13 cellular contexts compared by ENCODE assay signal in genomic region chr1:40390857-40391256, GRCh38. TPM values are rescaled to one million over a fixed set of nuclear protein-coding genes. Genes with fewer than 3 reads are reported as not detected.
DNase-seq lines count a peak whose midpoint lies in the region; ATAC-seq and TF ChIP-seq lines count a peak whose summit lies in the region.
"Had no signal": no experiment of that assay in that cellular context is flagged by ENCODE, and none has a peak within 500 bp of the region (broad histone marks: within the 10 kb centered on the region; RNA-seq: fewer than 3 reads in every experiment).

No MANE protein-coding gene starts in this region.

- no peaks in the 10 kb centered on the region for H3K27me3 Mint-ChIP-seq in naive B cell
- H3K27me3 Mint-ChIP-seq: brain had no signal

- TF ChIP-seq CTCF in left ventricle myocardium inferior (IDR thresholded peaks at IDR 0.05; ENCODE audit: borderline replicate concordance) (no peak), body of pancreas (IDR thresholded peaks at IDR 0.05) (no peak)

- H3K4me3 Mint-ChIP-seq in naive B cell: peak overlapping the region; percentile 38 to 94 (median 71)
- H3K4me3 Mint-ChIP-seq: brain had no signal

- peaks cover 29 to 41% of the 10 kb centered on the region in 2 donors for H3K36me3 Mint-ChIP-seq in naive B cell

- H3K36me3 ChIP-seq in left ventricle myocardium inferior (peaks cover 8% of the 10 kb centered on the region), body of pancreas (replicated peaks in 1 of 2; ENCODE audit: insufficient read depth in 1 of 2, low read depth in 2 of 2) (no peaks in the 10 kb centered on the region), urinary bladder (ENCODE audit: insufficient read depth) (no peaks in the 10 kb centered on the region)

- H3K4me3 ChIP-seq in left ventricle myocardium inferior: no peak overlapping the region
- H3K4me3 ChIP-seq in body of pancreas: no peak overlapping the region
- H3K4me3 ChIP-seq in urinary bladder (ENCODE audit: low read depth, low read length): no peak overlapping the region
- H3K4me3 ChIP-seq: SK-N-MC had no signal

- H3K9me3 ChIP-seq in left ventricle myocardium inferior (replicated peaks) (no peaks in the 10 kb centered on the region), body of pancreas (no peaks in the 10 kb centered on the region)

- DNase-seq in left ventricle myocardium inferior (no peak), Right ventricle myocardium inferior (ENCODE audit: missing footprints) (no peak), body of pancreas (no peak), naive B cell (no peak), MV-4-11 (lab: John Stamatoyannopoulos, UW) (no peak), NCI-H146 treated with DMSO at 0.1 percent for 48 hours (lab: John Stamatoyannopoulos, UW; ENCODE audit: unreplicated experiment) (no peak)
- DNase-seq: activated CD4-positive, alpha-beta T cell treated with anti-CD3 and anti-CD28 coated beads, Interleukin-2, amount 50 U/mL, for 48 hours; AML-193; GDM1 had no signal

- H3K4me1 Mint-ChIP-seq in naive B cell: peaks cover 65 to 94% (median 81%) of the 10 kb centered on the region in 3 donors

- H3K27ac ChIP-seq in left ventricle myocardium inferior (replicated peaks): peak overlapping the region; percentile 16
- H3K27ac ChIP-seq in body of pancreas: peak overlapping the region; percentile 6 to 86 (median 50)
- H3K27ac ChIP-seq in urinary bladder (ENCODE audit: low read depth): peak overlapping the region; percentile 78
- H3K27ac ChIP-seq: SK-N-MC had no signal

- intact Hi-C loops in left ventricle myocardium inferior (cut with micrococcal nuclease) (no loop called here), Right ventricle myocardium inferior (cut with DNase I) (no loop called here), body of pancreas (cut with DNase I) (no loop called here)

- no peak for TF ChIP-seq POLR2A in body of pancreas (IDR thresholded peaks at IDR 0.05)

- peak overlapping the region; percentile 94 to 98 (median 96) for H3K27ac Mint-ChIP-seq in naive B cell

- peaks cover 0 to 3% (median 0%) of the 10 kb centered on the region in 7 donors for H3K9me3 Mint-ChIP-seq in naive B cell
- H3K9me3 Mint-ChIP-seq: brain had no signal

- H3K27me3 ChIP-seq in left ventricle myocardium inferior (ENCODE audit: low read depth) (no peaks in the 10 kb centered on the region), body of pancreas (no peaks in the 10 kb centered on the region)

- ATAC-seq in Right ventricle myocardium inferior (no peak), body of pancreas (no peak), naive B cell (ENCODE audit: low read depth in 2 of 2) (no peak), HG03342 (IDR thresholded peaks at IDR 0.05; ENCODE audit: unreplicated experiment) (no peak)

- 89 to 94% methylated on average over 3 of the region's 3 CpGs for WGBS in body of pancreas, 2 donors
- 96% methylated on average over 3 of the region's 3 CpGs for WGBS in urinary bladder

- H3K4me1 ChIP-seq in left ventricle myocardium inferior: peaks cover 33% of the 10 kb centered on the region
- H3K4me1 ChIP-seq in body of pancreas: peaks cover 76% of the 10 kb centered on the region
- no peaks in the 10 kb centered on the region for H3K4me1 ChIP-seq in urinary bladder (ENCODE audit: insufficient read depth)

RNA-seq across cellular contexts. Expression of gene SMAP2, which starts 17.3 kb away (rescaled TPM):
- total RNA-seq in left ventricle myocardium inferior (15.0 TPM), Right ventricle myocardium inferior (16.3 TPM), body of pancreas (10 to 100 TPM; 21.4 to 24.6 TPM), urinary bladder (17.0 TPM)
- polyA plus RNA-seq in naive B cell (ENCODE audit: low read depth in 6 of 6) (100 to 1,000 TPM; 480 to 946 (median 649) TPM), urinary bladder (47.3 TPM)

RNA-seq across cellular contexts. Expression of gene ZFP69B, which starts 59.4 kb away (rescaled TPM):
- total RNA-seq in left ventricle myocardium inferior (1.1 TPM), Right ventricle myocardium inferior (1.2 TPM), body of pancreas (1 to 10 TPM in 1 of 2 donors, under 1 TPM in 1; 0.66 to 1.8 TPM), urinary bladder (6.6 TPM)
- polyA plus RNA-seq in naive B cell (ENCODE audit: low read depth in 6 of 6) (1 to 10 TPM in 5 of 6 donors, not detected in 1; 1.1 to 3.2 (median 2.0) TPM), urinary bladder (0.89 TPM)

Comparison
In these comparisons a context has a peak if more than half of its experiments do, and no peak if none do; other contexts are left out.
1. H3K27ac ChIP-seq: peak in every context shown above with its lines; median percentile 78 in urinary bladder; 50 in body of pancreas; 16 in left ventricle myocardium inferior.